8 cellular contexts compared by ENCODE assay signal in genomic region chr19:14135985-14136508, GRCh38. TPM values are rescaled to one million over a fixed set of nuclear protein-coding genes. Genes with fewer than 3 reads are reported as not detected.
DNase-seq lines count a peak whose midpoint lies in the region; ATAC-seq and TF ChIP-seq lines count a peak whose summit lies in the region.

No MANE protein-coding gene starts in this region.

- H3K4me1 ChIP-seq in left ventricle myocardium inferior (peaks cover 46% of the 10 kb centered on the region), ascending aorta (peaks cover 11 to 21% of the 10 kb centered on the region in 2 donors), mesenchymal stem cell (ENCODE audit: control insufficient read depth, insufficient read depth, low read depth, low read length) (peaks cover 11% of the 10 kb centered on the region), vagina (peaks cover 18% of the 10 kb centered on the region)

- H2BK120ac ChIP-seq in mesenchymal stem cell (ENCODE audit: low read depth, low read length), result no peak overlapping the region

- TF ChIP-seq POLR2A in vagina (IDR thresholded peaks at IDR 0.05), result no peak

- H4K8ac ChIP-seq in mesenchymal stem cell (ENCODE audit: low read length), result peak overlapping the region; percentile 60

- DNase-seq in left ventricle myocardium inferior (no peak), left cardiac atrium (no peak), ascending aorta (ENCODE audit: low spot score in 2 of 2) (no peak), mesenchymal stem cell (no peak), vagina (ENCODE audit: extremely low spot score in 2 of 2) (no peak), ureter (ENCODE audit: low spot score) (no peak), SW480 (ENCODE audit: low spot score) (no peak), DMS153 treated with DMSO at 0.1 percent for 48 hours (lab: John Stamatoyannopoulos, UW; ENCODE audit: unreplicated experiment) (no peak)

- H3K4me3 ChIP-seq in left ventricle myocardium inferior (peak overlapping the region; percentile 76), ascending aorta (peak overlapping the region; percentile 41 to 85), mesenchymal stem cell (ENCODE audit: insufficient read depth in 1 of 2, low read depth in 1 of 2, low read length in 2 of 2) (peak overlapping the region; percentile 88 to 98), vagina (peak overlapping the region; percentile 56 to 81)

- peak overlapping the region; percentile 71 for H3K9ac ChIP-seq in mesenchymal stem cell (ENCODE audit: low read length)

- peak overlapping the region; percentile 74 for H3K27ac ChIP-seq in left ventricle myocardium inferior (replicated peaks)
- H3K27ac ChIP-seq in ascending aorta, result peak overlapping the region; percentile 10 to 60
- no peak overlapping the region for H3K27ac ChIP-seq in mesenchymal stem cell (ENCODE audit: low read length, poor library complexity, severe bottlenecking)
- peak overlapping the region; percentile 42 for H3K27ac ChIP-seq in vagina

- H2BK5ac ChIP-seq in mesenchymal stem cell (ENCODE audit: low read depth, low read length, poor library complexity, severe bottlenecking), result no peak overlapping the region

- H2AFZ ChIP-seq in mesenchymal stem cell (ENCODE audit: low read depth, low read length), result peak overlapping the region; percentile 98

- peak overlapping the region; percentile 75 for H4K91ac ChIP-seq in mesenchymal stem cell (ENCODE audit: low read length)

- no peak overlapping the region for H3K14ac ChIP-seq in mesenchymal stem cell (ENCODE audit: low read length in 2 of 2)

- WGBS in mesenchymal stem cell, result 3% methylated on average over 33 of the region's 38 CpGs

- H3K9me3 ChIP-seq in left ventricle myocardium inferior (replicated peaks) (no peaks in the 10 kb centered on the region), ascending aorta (no peaks in the 10 kb centered on the region), mesenchymal stem cell (ENCODE audit: control insufficient read depth, low read length) (no peaks in the 10 kb centered on the region), vagina (no peaks in the 10 kb centered on the region)

- H2BK15ac ChIP-seq in mesenchymal stem cell (ENCODE audit: low read depth, poor library complexity, severe bottlenecking), result peak overlapping the region; percentile 67

- no peak overlapping the region for H2BK12ac ChIP-seq in mesenchymal stem cell (ENCODE audit: low read length in 2 of 2)

- H3K23ac ChIP-seq in mesenchymal stem cell (ENCODE audit: low read length in 2 of 2), result peak overlapping the region in 1 of 2 experiments; percentile 23

- no peak overlapping the region for H2AK5ac ChIP-seq in mesenchymal stem cell (ENCODE audit: low read length, severe bottlenecking)

- ATAC-seq in left cardiac atrium, result no peak

- H3K18ac ChIP-seq in mesenchymal stem cell (ENCODE audit: low read depth in 1 of 2, low read length in 2 of 2), result peak overlapping the region; percentile 30 to 71

- peak overlapping the region; percentile 100 for H3K4me2 ChIP-seq in mesenchymal stem cell (ENCODE audit: low read length, poor library complexity, severe bottlenecking)

- intact Hi-C loops in left ventricle myocardium inferior (cut with micrococcal nuclease), result no loop called here
- intact Hi-C loops in left cardiac atrium (cut with DNase I), result loop anchor here in 1 of 2 donors (5.0 kb wide), 1 partner anchor 59 kb away; no protein-coding TSS in a partner anchor
- intact Hi-C loops in ascending aorta (cut with DNase I), result loop anchor here (1.0 to 5.0 kb wide), 7 partner anchors 45 to 393 kb away; partner anchors contain the start of genes ADGRL1, DDX39A, RFX1 and TECR
- intact Hi-C loops in vagina (cut with DNase I), result loop anchor here (5.0 kb wide), 1 partner anchor 64 kb away; the partner anchor contains the start of gene MISP3

- no peak for TF ChIP-seq CTCF in left ventricle myocardium inferior (IDR thresholded peaks at IDR 0.05; ENCODE audit: borderline replicate concordance)
- TF ChIP-seq CTCF in ascending aorta (IDR thresholded peaks at IDR 0.05), result no peak
- no peak for TF ChIP-seq CTCF in vagina (IDR thresholded peaks at IDR 0.05)

- H3K36me3 ChIP-seq in left ventricle myocardium inferior (no peaks in the 10 kb centered on the region), ascending aorta (no peaks in the 10 kb centered on the region), mesenchymal stem cell (ENCODE audit: control insufficient read depth in 1 of 2, insufficient read depth in 2 of 2, low read depth in 1 of 2, low read length in 2 of 2) (no peaks in the 10 kb centered on the region), vagina (no peaks in the 10 kb centered on the region)

- H3K79me1 ChIP-seq in mesenchymal stem cell (replicated peaks; ENCODE audit: low read length, poor library complexity, severe bottlenecking), result peaks cover 21% of the 10 kb centered on the region

- no peak overlapping the region for H3K4ac ChIP-seq in mesenchymal stem cell (ENCODE audit: low read depth in 1 of 2, low read length in 2 of 2)

- H3K27me3 ChIP-seq in left ventricle myocardium inferior (ENCODE audit: low read depth) (no peaks in the 10 kb centered on the region), ascending aorta (no peaks in the 10 kb centered on the region), mesenchymal stem cell (ENCODE audit: control insufficient read depth in 1 of 2, insufficient read depth in 1 of 2, low read length in 2 of 2) (no peaks in the 10 kb centered on the region), vagina (no peaks in the 10 kb centered on the region)

RNA-seq across cellular contexts. Expression of gene ASF1B, which starts 0.3 kb away (rescaled TPM):
- total RNA-seq in left ventricle myocardium inferior (0.96 TPM), left cardiac atrium (1 to 10 TPM in 1 of 2 donors, under 1 TPM in 1; 0.92 to 3.0 TPM), ascending aorta (7.8 TPM), vagina (1.7 TPM), ureter (1.5 TPM)
- 3.5 TPM for polyA plus RNA-seq in mesenchymal stem cell (2013, experiment 1 of 2)
- polyA plus RNA-seq in mesenchymal stem cell (2013, experiment 2 of 2), result 3.5 TPM

RNA-seq across cellular contexts. Expression of gene PRKACA, which starts 18.5 kb away (rescaled TPM):
- total RNA-seq in left ventricle myocardium inferior (465 TPM), left cardiac atrium (100 to 1,000 TPM; 348 to 418 TPM), ascending aorta (92.6 TPM), vagina (28.0 TPM), ureter (89.3 TPM)
- polyA plus RNA-seq in mesenchymal stem cell (2013, experiment 1 of 2), result 96.5 TPM
- 94.5 TPM for polyA plus RNA-seq in mesenchymal stem cell (2013, experiment 2 of 2)

RNA-seq across cellular contexts. Expression of gene SAMD1, which starts 45.5 kb away (rescaled TPM):
- total RNA-seq in left ventricle myocardium inferior, result 46.7 TPM
- 10 to 100 TPM; 33.4 to 39.1 TPM for total RNA-seq in left cardiac atrium
- 9.4 TPM for total RNA-seq in ascending aorta
- polyA plus RNA-seq in mesenchymal stem cell (2013, experiment 1 of 2), result 27.9 TPM
- polyA plus RNA-seq in mesenchymal stem cell (2013, experiment 2 of 2), result 26.5 TPM
- 6.9 TPM for total RNA-seq in vagina
- total RNA-seq in ureter, result 24.3 TPM

RNA-seq across cellular contexts. Expression of gene C19orf67, which starts 50.5 kb away (rescaled TPM):
- total RNA-seq in left ventricle myocardium inferior (not detected), left cardiac atrium (not detected), ascending aorta (not detected), vagina (not detected), ureter (not detected)
- polyA plus RNA-seq in mesenchymal stem cell (2013, experiment 1 of 2), result not detected
- polyA plus RNA-seq in mesenchymal stem cell (2013, experiment 2 of 2), result not detected
